In the genomic region with DNA sequence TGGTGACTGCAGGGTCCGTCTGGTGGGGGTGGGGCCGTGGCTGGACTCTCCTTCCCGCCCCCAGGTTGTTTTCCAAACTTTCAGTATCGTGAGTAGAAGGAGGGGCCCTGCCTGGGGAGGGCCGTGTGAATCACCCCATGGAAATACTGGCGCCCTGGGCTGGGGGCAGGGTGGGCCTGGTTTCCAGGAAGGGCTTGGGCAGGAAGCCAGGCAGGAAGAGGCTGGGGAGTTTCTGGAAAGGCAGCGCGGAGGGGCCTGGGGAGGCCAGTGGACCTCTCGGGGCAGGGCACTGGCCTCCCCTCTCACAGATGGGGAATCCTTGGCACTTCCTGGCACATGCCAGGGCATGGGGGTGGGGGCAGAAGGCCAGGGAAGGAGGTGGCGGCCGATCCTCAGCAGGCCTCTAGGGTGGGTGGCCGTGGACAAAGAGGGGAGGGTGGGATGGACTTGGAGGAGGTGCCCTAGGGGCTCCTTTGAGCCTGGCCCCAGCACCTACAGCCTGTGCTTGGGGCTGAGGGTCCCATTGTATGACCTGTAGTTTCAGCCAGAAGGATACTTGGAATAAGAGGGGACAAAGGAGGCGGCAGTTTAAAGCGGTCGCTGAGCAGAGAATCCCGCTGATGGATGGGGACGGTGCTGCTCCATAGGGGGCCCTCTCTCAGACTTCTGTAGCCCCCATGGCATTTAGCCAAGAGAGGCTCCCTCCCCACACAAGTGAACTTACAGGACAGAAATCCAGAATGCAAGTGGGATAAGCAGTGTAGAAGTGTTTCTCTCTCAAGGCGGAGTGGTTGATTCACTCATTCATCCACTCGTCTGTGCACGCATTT, we compare ENCODE assay signal across 11 cellular contexts. TPM values are rescaled to one million over a fixed set of nuclear protein-coding genes. Genes with fewer than 3 reads are reported as not detected.
DNase-seq lines count a peak whose midpoint lies in the region; ATAC-seq, FAIRE-seq and TF ChIP-seq lines count a peak whose summit lies in the region.
"Had no signal": no experiment of that assay in that cellular context is flagged by ENCODE, and none has a peak within 500 bp of the region (broad histone marks: within the 10 kb centered on the region; RNA-seq: fewer than 3 reads in every experiment).

No MANE protein-coding gene starts in this region.

- H3K4me3 Mint-ChIP-seq in HFFc6 (peak overlapping the region; percentile 75), MCF 10A (ENCODE audit: unreplicated experiment) (no peak overlapping the region)

- no peak overlapping the region for H3K27ac ChIP-seq in keratinocyte (ENCODE audit: control insufficient read depth, insufficient read depth, low read length)
- peak overlapping the region; percentile 91 for H3K27ac ChIP-seq in smooth muscle cell (ENCODE audit: low read depth)
- H3K27ac ChIP-seq: prostate gland had no signal

- H3K4me2 ChIP-seq in keratinocyte (ENCODE audit: control insufficient read depth, extremely low read depth, insufficient read depth, low read depth, low read length) (peak overlapping the region; percentile 6), smooth muscle cell (peak overlapping the region; percentile 72)

- no peak for FAIRE-seq in keratinocyte (lab: Jason Lieb, UNC)
- FAIRE-seq: endometrium had no signal

- TF ChIP-seq CTCF in HFFc6 (IDR thresholded peaks at IDR 0.05) = no peak
- TF ChIP-seq CTCF in MCF 10A (IDR thresholded peaks at IDR 0.05; ENCODE audit: unreplicated experiment) = no peak
- no peak for TF ChIP-seq CTCF in keratinocyte (optimal IDR thresholded peaks at IDR 0.05 in 1 of 3, IDR thresholded peaks at IDR 0.05 in 1 of 3, conservative IDR thresholded peaks at IDR 0.05 in 1 of 3; ENCODE audit: extremely low read depth in 1 of 3, insufficient read depth in 2 of 3, low read length in 3 of 3)
- TF ChIP-seq CTCF in smooth muscle cell (IDR thresholded peaks at IDR 0.05; ENCODE audit: borderline replicate concordance, insufficient read depth, poor library complexity, severe bottlenecking) = no peak

- H3K9me3 ChIP-seq in keratinocyte (ENCODE audit: control insufficient read depth, low read depth, low read length) (no peaks in the 10 kb centered on the region), smooth muscle cell (replicated peaks; ENCODE audit: low read depth) (no peaks in the 10 kb centered on the region)
- H3K9me3 ChIP-seq: prostate gland had no signal

- H3K36me3 Mint-ChIP-seq in HFFc6 (ENCODE audit: low read depth) (peaks cover 3% of the 10 kb centered on the region; the same call in 1 of the 2 replicates), MCF 10A (ENCODE audit: insufficient read depth, unreplicated experiment) (no peaks in the 10 kb centered on the region)

- no peak for ATAC-seq in GM18907 (IDR thresholded peaks at IDR 0.05; ENCODE audit: unreplicated experiment)

- dilution Hi-C loops in keratinocyte (cut with MboI; ENCODE audit: extremely low pct_ligation_motif_present, low sequenced_read_pairs) = no loop called here

- peak; percentile 37 for DNase-seq in HFFc6
- DNase-seq in MCF 10A (ENCODE audit: unreplicated experiment) = peak; percentile 90
- DNase-seq in keratinocyte (ENCODE audit: low read depth, low spot score) = no peak
- DNase-seq in smooth muscle cell (lab: John Stamatoyannopoulos, UW; ENCODE audit: unreplicated experiment) = peak; percentile 75
- DNase-seq in pons (ENCODE audit: low spot score) = no peak
- no peak for DNase-seq in NCI-H82 (lab: John Stamatoyannopoulos, UW)
- no peak for DNase-seq in NCI-H1417 (lab: John Stamatoyannopoulos, UW)
- DNase-seq: NCI-H2171 had no signal

- no peaks in the 10 kb centered on the region for H3K9me1 ChIP-seq in keratinocyte (ENCODE audit: control insufficient read depth, extremely low read depth, insufficient read depth, low read length)

- H3K9ac ChIP-seq in keratinocyte (ENCODE audit: control insufficient read depth, extremely low read depth, insufficient read depth, low read length) (no peak overlapping the region), smooth muscle cell (ENCODE audit: low read depth) (peak overlapping the region; percentile 66)

- H3K27me3 Mint-ChIP-seq in HFFc6 (ENCODE audit: insufficient read depth) (no peaks in the 10 kb centered on the region; the same call in none of the 2 replicates), MCF 10A (ENCODE audit: insufficient read depth, unreplicated experiment) (peaks cover 12% of the 10 kb centered on the region)

- H3K36me3 ChIP-seq in keratinocyte (ENCODE audit: control insufficient read depth in 2 of 2, extremely low read depth in 1 of 2, insufficient read depth in 2 of 2, low read length in 2 of 2) (no peaks in the 10 kb centered on the region), smooth muscle cell (ENCODE audit: low read depth) (no peaks in the 10 kb centered on the region)
- H3K36me3 ChIP-seq: prostate gland had no signal

- CTCF ChIA-PET in MCF 10A (lab: Yijun Ruan, JAX) = no interaction called here

- H3K4me1 ChIP-seq in keratinocyte (ENCODE audit: control insufficient read depth, extremely low read depth, insufficient read depth, low read length) (no peaks in the 10 kb centered on the region), smooth muscle cell (ENCODE audit: low read depth) (peaks cover 10% of the 10 kb centered on the region)
- H3K4me1 ChIP-seq: prostate gland had no signal

- H2AFZ ChIP-seq in keratinocyte (ENCODE audit: control insufficient read depth, low read length) (no peak overlapping the region), smooth muscle cell (ENCODE audit: low read depth) (peak overlapping the region; percentile 60)

- H3K4me1 Mint-ChIP-seq in HFFc6 (ENCODE audit: low read depth) (peaks cover 56% of the 10 kb centered on the region), MCF 10A (ENCODE audit: insufficient read depth, unreplicated experiment) (peaks cover 16% of the 10 kb centered on the region)

- H3K4me3 ChIP-seq in keratinocyte (ENCODE audit: control insufficient read depth in 2 of 3, extremely low read depth in 1 of 3, insufficient read depth in 2 of 3, low read depth in 1 of 3, low read length in 3 of 3) (no peak overlapping the region), smooth muscle cell (no peak overlapping the region)
- H3K4me3 ChIP-seq: prostate gland had no signal

- H3K79me2 ChIP-seq in keratinocyte (ENCODE audit: control insufficient read depth, insufficient read depth, low read length) = no peaks in the 10 kb centered on the region
- no peaks in the 10 kb centered on the region for H3K79me2 ChIP-seq in smooth muscle cell (ENCODE audit: low read depth)

- H4K20me1 ChIP-seq in keratinocyte (ENCODE audit: control insufficient read depth, extremely low read depth, insufficient read depth, low read length) = no peaks in the 10 kb centered on the region
- no peaks in the 10 kb centered on the region for H4K20me1 ChIP-seq in smooth muscle cell (ENCODE audit: low read depth)

- H3K27me3 ChIP-seq in keratinocyte (ENCODE audit: control insufficient read depth, extremely low read depth, insufficient read depth, low read length) (peaks cover 9% of the 10 kb centered on the region), smooth muscle cell (ENCODE audit: low read depth) (no peaks in the 10 kb centered on the region)

- intact Hi-C loops in MCF 10A (cut with micrococcal nuclease) = no loop called here

- H3K9me3 Mint-ChIP-seq in HFFc6 = no peaks in the 10 kb centered on the region
- no peaks in the 10 kb centered on the region for H3K9me3 Mint-ChIP-seq in MCF 10A (ENCODE audit: unreplicated experiment)

- H3F3A ChIP-seq in smooth muscle cell (ENCODE audit: low read depth) = peaks cover 12% of the 10 kb centered on the region

- BruUV-seq in MCF 10A (replicated peaks; lab: Mats Ljungman, UMichigan) = no TSS peak

- POLR2A ChIA-PET in MCF 10A (lab: Yijun Ruan, JAX) = no interaction called here

- H3K27ac Mint-ChIP-seq in HFFc6 (peak overlapping the region; percentile 84), MCF 10A (ENCODE audit: low read depth, unreplicated experiment) (peak overlapping the region; percentile 42)

- 37% methylated on average over 18 of the region's 20 CpGs for WGBS in smooth muscle cell (ENCODE audit: low lambda C conversion rate)

RNA-seq across cellular contexts. Expression of gene GATA2, which starts 56.5 kb away (rescaled TPM):
- total RNA-seq in HFFc6 (2021; fragmentation: NEBNext Ultra II Directional; extraction: Animal tissue kit (Norgen Biotek cat#: 25700)) = 10 to 100 TPM; 71.0 to 97.5 (median 79.6) TPM
- 0.51 and 0.56 TPM in 2 replicates for total RNA-seq in MCF 10A (2022)
- not detected in 3 replicates for polyA plus RNA-seq in keratinocyte
- not detected for polyA plus RNA-seq in keratinocyte (2011; ENCODE audit: low read depth)
- polyA plus RNA-seq in keratinocyte (2011; cell fraction: cytosol; rRNA removed) = not detected in 2 replicates
- polyA plus RNA-seq in keratinocyte (2011; cell fraction: nucleus; rRNA removed) = 0.10 TPM in 1 of 2 replicates, not detected in the other
- polyA plus RNA-seq in keratinocyte (2012; ENCODE audit: low replicate concordance) = 0.13 TPM in 1 of 2 replicates, not detected in the other
- 0.13 TPM in 1 of 3 replicates, not detected in the others for polyA minus RNA-seq in keratinocyte
- 0.58 TPM for polyA minus RNA-seq in keratinocyte (2011; cell fraction: cytosol; rRNA and poly(A)+ RNA removed)
- 0.21 and 0.47 TPM in 2 replicates for polyA minus RNA-seq in keratinocyte (2011; cell fraction: nucleus; rRNA and poly(A)+ RNA removed)
- total RNA-seq in smooth muscle cell = 3.2 and 5.8 TPM in 2 replicates
- polyA plus RNA-seq in smooth muscle cell = 6.8 and 10.4 TPM in 2 replicates

Comparison
In these comparisons a context has a peak if more than half of its experiments do, and no peak if none do; other contexts are left out.
1. DNase-seq: peak in HFFc6 (single experiment), MCF 10A (single experiment) and smooth muscle cell (single experiment); none in keratinocyte (single experiment), pons (single experiment), NCI-H82 (single experiment) and NCI-H1417 (0 of 3).
2. RNA of gene GATA2, which starts 56.5 kb away (total RNA-seq): 71.0 to 97.5 TPM in HFFc6; 3.2 to 5.8 TPM in smooth muscle cell and 0.51 to 0.56 TPM in MCF 10A; every median in the first group is over 10 times any median in the second.